23 cellular contexts compared by ENCODE assay signal in the genomic region with DNA sequence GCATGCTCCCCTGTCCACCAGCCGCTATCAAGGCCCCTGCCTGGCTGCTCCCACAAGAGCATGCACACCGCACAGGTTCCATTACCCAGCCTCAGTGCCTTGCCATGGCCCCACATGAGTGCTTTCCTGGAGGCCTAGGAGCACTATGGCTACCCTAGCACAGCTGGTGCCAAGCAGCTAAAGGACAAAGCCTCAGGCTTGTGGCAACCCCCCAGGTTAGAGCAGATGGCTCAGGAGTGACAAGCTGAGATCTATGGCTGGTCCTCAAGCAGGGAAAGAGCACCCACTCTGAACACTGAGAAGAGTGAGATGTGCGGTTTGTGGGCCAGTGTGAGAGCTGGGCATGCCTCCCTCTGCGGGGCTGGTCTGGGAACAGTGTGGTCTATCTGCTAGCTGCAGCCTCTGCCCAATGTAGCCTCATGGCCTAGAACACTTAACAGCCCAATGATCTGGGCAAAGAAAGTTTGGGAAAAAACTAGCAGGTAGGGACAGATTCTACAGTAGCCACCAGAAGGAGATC.
DNase-seq lines count a peak whose midpoint lies in the region; ATAC-seq and TF ChIP-seq lines count a peak whose summit lies in the region.
"Had no signal": no experiment of that assay in that cellular context is flagged by ENCODE, and none has a peak within 500 bp of the region (broad histone marks: within the 10 kb centered on the region; RNA-seq: fewer than 3 reads in every experiment).

No MANE protein-coding gene starts in this region.

- peaks cover 0 to 17% (median 0%) of the 10 kb centered on the region in 5 donors for H3K36me3 Mint-ChIP-seq in naive thymus-derived CD4-positive, alpha-beta T cell

- H3K4me3 Mint-ChIP-seq in naive thymus-derived CD4-positive, alpha-beta T cell = no peak overlapping the region
- H3K4me3 Mint-ChIP-seq: CD4-positive, alpha-beta T cell had no signal

- H3K36me3 ChIP-seq in naive thymus-derived CD4-positive, alpha-beta T cell (ENCODE audit: control insufficient read depth in 2 of 3, insufficient read depth in 3 of 3, low read length in 3 of 3) = no peaks in the 10 kb centered on the region
- H3K36me3 ChIP-seq in upper lobe of right lung = no peaks in the 10 kb centered on the region

- H3K4me1 ChIP-seq in naive thymus-derived CD4-positive, alpha-beta T cell (ENCODE audit: control insufficient read depth in 2 of 2, insufficient read depth in 2 of 2, low read length in 2 of 2) = peaks cover under 1 to 17% of the 10 kb centered on the region in 2 donors
- H3K4me1 ChIP-seq in upper lobe of right lung = no peaks in the 10 kb centered on the region

- peaks cover 0 to 7% (median 0%) of the 10 kb centered on the region in 11 donors for H3K9me3 Mint-ChIP-seq in naive thymus-derived CD4-positive, alpha-beta T cell

- peak; percentile 22 for ATAC-seq in naive thymus-derived CD4-positive, alpha-beta T cell
- ATAC-seq in upper lobe of right lung = peak; percentile 16
- no peak for ATAC-seq in GM18505 (IDR thresholded peaks at IDR 0.05; ENCODE audit: unreplicated experiment)
- ATAC-seq: GM12878, K562 had no signal

- CTCF ChIA-PET in naive thymus-derived CD4-positive, alpha-beta T cell (lab: Charles Lee) = no interaction called here

- no peak overlapping the region for H3K27ac ChIP-seq in naive thymus-derived CD4-positive, alpha-beta T cell (ENCODE audit: low read depth, low read length)
- H3K27ac ChIP-seq in upper lobe of right lung = no peak overlapping the region
- H3K27ac ChIP-seq: 22Rv1, SK-N-MC had no signal

- intact Hi-C loops in naive thymus-derived CD4-positive, alpha-beta T cell (cut with micrococcal nuclease) = no loop called here
- intact Hi-C loops in upper lobe of right lung (cut with DNase I) = no loop called here

- H3K4me3 ChIP-seq in naive thymus-derived CD4-positive, alpha-beta T cell (ENCODE audit: low read length) = no peak overlapping the region
- H3K4me3 ChIP-seq in upper lobe of right lung = no peak overlapping the region
- H3K4me3 ChIP-seq: GM12878, K562, SK-N-MC had no signal

- H3K27me3 ChIP-seq in naive thymus-derived CD4-positive, alpha-beta T cell (ENCODE audit: control insufficient read depth in 2 of 2, insufficient read depth in 2 of 2, low read length in 2 of 2) = no peaks in the 10 kb centered on the region
- no peaks in the 10 kb centered on the region for H3K27me3 ChIP-seq in upper lobe of right lung

- DNase-seq in NCI-H2171 treated with DMSO at 0.1 percent for 48 hours (lab: John Stamatoyannopoulos, UW) (peak; percentile 5), NCI-H2171 (lab: John Stamatoyannopoulos, UW) (no peak), NCI-H69 (lab: John Stamatoyannopoulos, UW) (peak; percentile 18), upper lobe of right lung (no peak), SKM-1 (lab: John Stamatoyannopoulos, UW; ENCODE audit: unreplicated experiment) (no peak)
- DNase-seq in naive thymus-derived CD4-positive, alpha-beta T cell = no peak
- no peak for DNase-seq in activated CD8-positive, alpha-beta memory T cell treated with anti-CD3 and anti-CD28 coated beads, Interleukin-2, amount 50 U/mL, for 48 hours
- DNase-seq: AML-193; CD4-positive, alpha-beta T cell; DMS153; GOT3; MV-4-11; NCI-H1417; NCI-H187; NCI-H526; NK-92 treated with Interleukin-12 subunit alpha and Interleukin-12 subunit beta, amount 100 ng/mL, for 24 hours; OCI-M1; Right ventricle myocardium superior had no signal

- TF ChIP-seq POLR2A in GM18505 (IDR thresholded peaks at IDR 0.05; ENCODE audit: borderline replicate concordance, extremely low read depth, insufficient read depth, insufficient read length) = no peak

- no peak for TF ChIP-seq CTCF in upper lobe of right lung (IDR thresholded peaks at IDR 0.05)

- H3K27me3 Mint-ChIP-seq in naive thymus-derived CD4-positive, alpha-beta T cell = no peaks in the 10 kb centered on the region
- H3K27me3 Mint-ChIP-seq: CD4-positive, alpha-beta T cell had no signal

- H3K4me1 Mint-ChIP-seq in naive thymus-derived CD4-positive, alpha-beta T cell = peaks cover 9 to 74% (median 19%) of the 10 kb centered on the region in 7 donors

- no peak overlapping the region for H3K27ac Mint-ChIP-seq in naive thymus-derived CD4-positive, alpha-beta T cell
- H3K27ac Mint-ChIP-seq: CD4-positive, alpha-beta T cell had no signal

- POLR2A ChIA-PET in naive thymus-derived CD4-positive, alpha-beta T cell (lab: Charles Lee) = no interaction called here

- no peaks in the 10 kb centered on the region for H3K9me3 ChIP-seq in naive thymus-derived CD4-positive, alpha-beta T cell (ENCODE audit: control insufficient read depth in 2 of 3, low read length in 3 of 3)
- H3K9me3 ChIP-seq in upper lobe of right lung = peaks cover 3% of the 10 kb centered on the region

Comparison
In these comparisons a context has a peak if more than half of its experiments do, and no peak if none do; other contexts are left out.
1. DNase-seq: peak in NCI-H2171 treated with DMSO at 0.1 percent for 48 hours (single experiment) and NCI-H69 (single experiment); none in NCI-H2171 (single experiment), naive thymus-derived CD4-positive, alpha-beta T cell (0 of 9), upper lobe of right lung (single experiment), activated CD8-positive, alpha-beta memory T cell treated with anti-CD3 and anti-CD28 coated beads, Interleukin-2, amount 50 U/mL, for 48 hours (single experiment) and SKM-1 (single experiment).